ENCODE assay signal across 17 cellular contexts in the genomic region with DNA sequence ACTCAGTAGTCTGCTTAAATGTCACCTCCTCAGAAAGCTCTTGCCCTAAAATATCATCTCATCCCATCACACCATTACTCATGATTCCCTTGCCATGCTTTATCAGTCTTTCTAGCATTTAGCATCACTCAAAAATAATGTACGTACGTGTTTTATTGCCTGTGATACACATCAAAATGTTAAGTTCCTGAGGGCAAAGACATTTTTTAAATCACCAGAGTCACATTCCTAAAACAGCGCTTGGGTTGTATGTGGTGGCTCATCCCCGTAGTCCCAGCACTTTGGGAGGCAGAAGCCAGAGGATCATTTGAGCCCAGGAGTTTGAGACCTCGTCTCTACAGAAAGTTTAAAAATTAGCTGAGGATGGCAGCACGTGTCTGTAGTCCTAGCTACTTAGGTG. TPM values are rescaled to one million over a fixed set of nuclear protein-coding genes. Genes with fewer than 3 reads are reported as not detected.
DNase-seq lines count a peak whose midpoint lies in the region; ATAC-seq, FAIRE-seq and TF ChIP-seq lines count a peak whose summit lies in the region.
"Had no signal": no experiment of that assay in that cellular context is flagged by ENCODE, and none has a peak within 500 bp of the region (broad histone marks: within the 10 kb centered on the region; RNA-seq: fewer than 3 reads in every experiment).

No MANE protein-coding gene starts in this region.

- TF ChIP-seq RAD21 in K562 (CRISPR knock-in tag; conservative IDR thresholded peaks at IDR 0.05 in 1 of 2, IDR thresholded peaks at IDR 0.05 in 1 of 2) = no peak

- no peaks in the 10 kb centered on the region for H3K4me1 ChIP-seq in K562 (replicated peaks in 1 of 2; ENCODE audit: control insufficient read depth in 2 of 2, insufficient read depth in 2 of 2, low read length in 2 of 2)
- H3K4me1 ChIP-seq in skeletal muscle tissue (ENCODE audit: control insufficient read depth in 3 of 3, insufficient read depth in 3 of 3, low read length in 3 of 3) = peaks cover 0 to 9% (median 8%) of the 10 kb centered on the region in 3 donors
- H3K4me1 ChIP-seq: BLaER1, HAP-1 had no signal

- no peaks in the 10 kb centered on the region for H4K20me1 ChIP-seq in K562 (replicated peaks; ENCODE audit: control insufficient read depth, insufficient read depth, low read length)
- H4K20me1 ChIP-seq: BLaER1 had no signal

- H3K27me3 ChIP-seq in K562 (ENCODE audit: control insufficient read depth in 2 of 2, insufficient read depth in 2 of 2, low read length in 2 of 2) (no peaks in the 10 kb centered on the region), skeletal muscle tissue (ENCODE audit: control insufficient read depth in 3 of 3, insufficient read depth in 3 of 3, low read length in 3 of 3) (no peaks in the 10 kb centered on the region)
- H3K27me3 ChIP-seq: BLaER1 had no signal

- H3K4me3 ChIP-seq in K562 (no peak overlapping the region), skeletal muscle tissue (ENCODE audit: low read length in 3 of 3) (no peak overlapping the region)
- H3K4me3 ChIP-seq: BLaER1, GM12878, HAP-1 had no signal

- peaks cover 16% of the 10 kb centered on the region for H3K36me3 Mint-ChIP-seq in HFFc6 (ENCODE audit: low read depth)
- H3K36me3 Mint-ChIP-seq in activated T-helper 1 cell treated with anti-CD3 and anti-CD28 coated beads, Interleukin-12 subunit alpha, Interleukin-12 subunit beta, Interleukin-2, Interleukin-4 antibody, amounts not matched to agents 30 ng/mL and 10 ng/mL and 1 ng/mL, durations not matched to agents 14 hours and 24 hours and 36 hours (ENCODE audit: low read depth) = no peaks in the 10 kb centered on the region

- no peaks in the 10 kb centered on the region for H3K79me2 ChIP-seq in K562 (ENCODE audit: control insufficient read depth, insufficient read depth, low read length)

- no peak overlapping the region for H3K4me2 ChIP-seq in K562 (ENCODE audit: insufficient read depth, low read length)
- H3K4me2 ChIP-seq: BLaER1 had no signal

- H3K27me3 Mint-ChIP-seq in HFFc6 (ENCODE audit: insufficient read depth) = no peaks in the 10 kb centered on the region; the same call in 1 of the 2 replicates
- peaks cover 11% of the 10 kb centered on the region for H3K27me3 Mint-ChIP-seq in activated T-helper 1 cell treated with anti-CD3 and anti-CD28 coated beads, Interleukin-12 subunit alpha, Interleukin-12 subunit beta, Interleukin-2, Interleukin-4 antibody, amounts not matched to agents 30 ng/mL and 10 ng/mL and 1 ng/mL, durations not matched to agents 14 hours and 24 hours and 36 hours (ENCODE audit: insufficient read depth)

- H3K4me1 Mint-ChIP-seq in HFFc6 (ENCODE audit: low read depth) = peaks cover 15% of the 10 kb centered on the region
- H3K4me1 Mint-ChIP-seq in activated T-helper 1 cell treated with anti-CD3 and anti-CD28 coated beads, Interleukin-12 subunit alpha, Interleukin-12 subunit beta, Interleukin-2, Interleukin-4 antibody, amounts not matched to agents 30 ng/mL and 10 ng/mL and 1 ng/mL, durations not matched to agents 14 hours and 24 hours and 36 hours (ENCODE audit: low read depth) = no peaks in the 10 kb centered on the region

- in situ Hi-C loops in K562 (cut with MboI) = no loop called here

- CTCF ChIA-PET in K562 (lab: Yijun Ruan, JAX; ENCODE audit: low intra/inter-chr PET ratio) = no interaction called here

- peak overlapping the region; percentile 57; the same call in 1 of the 2 replicates for H2AFZ ChIP-seq in K562 (ENCODE audit: low read depth, low read length)

- TF ChIP-seq EP300 in K562 (IDR thresholded peaks at IDR 0.05; ENCODE audit: low read length) = no peak

- H3K36me3 ChIP-seq in K562 (ENCODE audit: control insufficient read depth, insufficient read depth, low read length) = no peaks in the 10 kb centered on the region
- H3K36me3 ChIP-seq in skeletal muscle tissue (ENCODE audit: control insufficient read depth in 3 of 3, insufficient read depth in 3 of 3, low read length in 3 of 3) = no peaks in the 10 kb centered on the region
- H3K36me3 ChIP-seq: BLaER1, HAP-1 had no signal

- BruUV-seq in K562 (replicated peaks; lab: Mats Ljungman, UMichigan) = no TSS peak

- TF ChIP-seq POLR2A in K562 (conservative IDR thresholded peaks at IDR 0.05) = no peak

- 43% methylated on average over 6 of the region's 6 CpGs for WGBS in K562 (ENCODE audit: insufficient coverage, low coverage, missing lambda C conversion rate)

- FAIRE-seq in K562 (lab: Jason Lieb, UNC) = no peak
- FAIRE-seq: GM12878, GM18507 had no signal

- no peak for TF ChIP-seq CTCF in HFFc6 (IDR thresholded peaks at IDR 0.05)
- no peak for TF ChIP-seq CTCF in K562 (IDR thresholded peaks at IDR 0.05 in 2 of 3, conservative IDR thresholded peaks at IDR 0.05 in 1 of 3; ENCODE audit: insufficient read depth in 2 of 3, low read depth in 1 of 3, low read length in 3 of 3)

- no peak overlapping the region for H3K4me3 Mint-ChIP-seq in HFFc6
- H3K4me3 Mint-ChIP-seq in activated T-helper 1 cell treated with anti-CD3 and anti-CD28 coated beads, Interleukin-12 subunit alpha, Interleukin-12 subunit beta, Interleukin-2, Interleukin-4 antibody, amounts not matched to agents 30 ng/mL and 10 ng/mL and 1 ng/mL, durations not matched to agents 14 hours and 24 hours and 36 hours = no peak overlapping the region

- H3K9me3 ChIP-seq in K562 (replicated peaks; ENCODE audit: control insufficient read depth, insufficient read depth, low read depth, low read length) = peaks cover 9% of the 10 kb centered on the region; the same call in 1 of the 2 replicates
- peaks cover 0 to 7% (median 1%) of the 10 kb centered on the region in 3 donors for H3K9me3 ChIP-seq in skeletal muscle tissue (ENCODE audit: control insufficient read depth in 3 of 3, low read length in 3 of 3)

- H3K27ac Mint-ChIP-seq in HFFc6 = no peak overlapping the region; the same call in 1 of the 2 replicates
- no peak overlapping the region for H3K27ac Mint-ChIP-seq in activated T-helper 1 cell treated with anti-CD3 and anti-CD28 coated beads, Interleukin-12 subunit alpha, Interleukin-12 subunit beta, Interleukin-2, Interleukin-4 antibody, amounts not matched to agents 30 ng/mL and 10 ng/mL and 1 ng/mL, durations not matched to agents 14 hours and 24 hours and 36 hours

- H3K9ac ChIP-seq in K562 (ENCODE audit: insufficient read depth in 1 of 2, low read depth in 2 of 2, low read length in 2 of 2) (no peak overlapping the region), skeletal muscle tissue (ENCODE audit: low read depth in 1 of 3, low read length in 3 of 3) (no peak overlapping the region)
- H3K9ac ChIP-seq: BLaER1 had no signal

- POLR2A ChIA-PET in K562 (lab: Yijun Ruan, JAX) = no interaction called here

- H3K27ac ChIP-seq in K562 (ENCODE audit: extremely low read depth, low read depth, low read length) = no peak overlapping the region
- H3K27ac ChIP-seq in skeletal muscle tissue (ENCODE audit: low read depth, low read length) = peak overlapping the region; percentile 86
- H3K27ac ChIP-seq: BLaER1 had no signal

- H3K9me1 ChIP-seq in K562 (ENCODE audit: control insufficient read depth, insufficient read depth, low read length) = no peaks in the 10 kb centered on the region

- intact Hi-C loops in K562 (cut with micrococcal nuclease) = no loop called here
- intact Hi-C loops in activated T-helper 1 cell treated with anti-CD3 and anti-CD28 coated beads, Interleukin-12 subunit alpha, Interleukin-12 subunit beta, Interleukin-2, Interleukin-4 antibody, amounts not matched to agents 30 ng/mL and 10 ng/mL and 1 ng/mL, durations not matched to agents 14 hours and 24 hours and 36 hours (cut with micrococcal nuclease) = no loop called here

- DNase-seq in EH (ENCODE audit: low read depth) (peak; percentile 91), HFFc6 (peak; percentile 44), K562 (ENCODE audit: extremely low read depth in 1 of 4, low spot score in 3 of 4) (no peak), NCI-H510A (lab: John Stamatoyannopoulos, UW) (no peak)
- DNase-seq in activated T-helper 1 cell treated with anti-CD3 and anti-CD28 coated beads, Interleukin-12 subunit alpha, Interleukin-12 subunit beta, Interleukin-2, Interleukin-4 antibody, amounts not matched to agents 30 ng/mL and 10 ng/mL and 1 ng/mL, durations not matched to agents 14 hours and 24 hours and 36 hours (ENCODE audit: low spot score) = no peak
- DNase-seq: 8988T, AML-193, DMS53, GOT3, IMR-90 had no signal

- peaks cover 20% of the 10 kb centered on the region for H3K9me3 Mint-ChIP-seq in HFFc6
- H3K9me3 Mint-ChIP-seq in activated T-helper 1 cell treated with anti-CD3 and anti-CD28 coated beads, Interleukin-12 subunit alpha, Interleukin-12 subunit beta, Interleukin-2, Interleukin-4 antibody, amounts not matched to agents 30 ng/mL and 10 ng/mL and 1 ng/mL, durations not matched to agents 14 hours and 24 hours and 36 hours = peaks cover 13% of the 10 kb centered on the region

- ATAC-seq in K562 = no peak; the same call in 2 of the 3 replicates
- ATAC-seq in HG02973 (IDR thresholded peaks at IDR 0.05; ENCODE audit: unreplicated experiment) = no peak
- ATAC-seq: GM12878 had no signal

TF ChIP-seq in K562, 482 proteins besides CTCF, POLR2A, EP300 and RAD21 (continues in another document):
- TF ChIP-seq ZC3H4 (CRISPR knock-in tag; IDR thresholded peaks at IDR 0.05; ENCODE audit: borderline replicate concordance) = no peak
- TF ChIP-seq NCOA2 (IDR thresholded peaks at IDR 0.05; ENCODE audit: partially characterized antibody in 2 of 2) = no peak

RNA-seq across cellular contexts. Expression of a gene that starts 21.3 kb away (rescaled TPM):
- total RNA-seq in HFFc6 (2021; fragmentation: NEBNext Ultra II Directional; extraction: Animal tissue kit (Norgen Biotek cat#: 25700)) = 100 to 1,000 TPM; 152 to 240 (median 171) TPM
- 262 and 263 TPM in 2 replicates for total RNA-seq in K562 (2011; cell fraction: chromatin; rRNA removed; ENCODE audit: low replicate concordance)
- total RNA-seq in K562 (2011; cell fraction: nucleolus; rRNA removed) = 100 and 103 TPM in 2 replicates
- total RNA-seq in K562 (2011; cell fraction: nucleoplasm; rRNA removed) = 170 and 292 TPM in 2 replicates
- total RNA-seq in K562 (2014; rRNA removed) = 36.9 and 48.3 TPM in 2 replicates
- 79.8 and 82.1 TPM in 2 replicates for total RNA-seq in K562 (2014; rRNA removed; fragmentation: Illumina TruSeq; extraction: Trizol)
- 58.5 and 62.5 TPM in 2 replicates for total RNA-seq in K562 (2015; rRNA removed; fragmentation: Illumina TruSeq; extraction: Trizol)
- 89.9 and 97.5 TPM in 2 replicates for total RNA-seq in K562 (2021)
- polyA plus RNA-seq in K562 (2011; rRNA removed) = 100 and 126 TPM in 2 replicates
- polyA plus RNA-seq in K562 (2011; cell fraction: cytosol; rRNA removed) = 84.4 and 144 TPM in 2 replicates
- 60.0 and 82.0 TPM in 2 replicates for polyA plus RNA-seq in K562 (2011; cell fraction: nucleus; rRNA removed)
- 42.7 and 55.2 TPM in 2 replicates for polyA plus RNA-seq in K562 (2012)
- polyA plus RNA-seq in K562 (2014; fragmentation: Illumina TruSeq; extraction: Trizol) = 117 and 127 TPM in 2 replicates
- 10 to 100 TPM; 42.2 to 55.8 TPM for polyA plus RNA-seq in K562 (2014; fragmentation: Nextera tagmentation; extraction: Ambion mirVana)
- 39.0 and 47.9 TPM in 2 replicates for polyA plus RNA-seq in K562 (2014; rRNA removed)
- polyA minus RNA-seq in K562 (2011; rRNA and poly(A)+ RNA removed) = 213 and 326 TPM in 2 replicates
- polyA minus RNA-seq in K562 (2011; cell fraction: cytosol; rRNA and poly(A)+ RNA removed) = 60.9 and 98.0 TPM in 2 replicates
- polyA minus RNA-seq in K562 (2011; cell fraction: nucleus; rRNA and poly(A)+ RNA removed) = 172 and 173 TPM in 2 replicates
- 311 TPM for total RNA-seq in skeletal muscle tissue
- total RNA-seq in activated T-helper 1 cell treated with anti-CD3 and anti-CD28 coated beads, Interleukin-12 subunit alpha, Interleukin-12 subunit beta, Interleukin-2, Interleukin-4 antibody, amounts not matched to agents 30 ng/mL and 10 ng/mL and 1 ng/mL, durations not matched to agents 14 hours and 24 hours and 36 hours = 17.8 and 20.6 TPM in 2 replicates
- total RNA-seq: G401 had no signal

Comparison
In these comparisons a context has a peak if more than half of its experiments do, and no peak if none do; other contexts are left out.
1. DNase-seq: peak in EH (single experiment) and HFFc6 (single experiment); none in K562 (0 of 4), NCI-H510A (single experiment) and activated T-helper 1 cell treated with anti-CD3 and anti-CD28 coated beads, Interleukin-12 subunit alpha, Interleukin-12 subunit beta, Interleukin-2, Interleukin-4 antibody, amounts not matched to agents 30 ng/mL and 10 ng/mL and 1 ng/mL, durations not matched to agents 14 hours and 24 hours and 36 hours (single experiment).